ENCODE assay signal across 1 cellular context in genomic region chr6:75266716-75267291, GRCh38.
TF ChIP-seq lines count a peak whose summit lies in the region.

No MANE protein-coding gene starts in this region.

TF ChIP-seq in Ishikawa, 13 proteins besides CTCF, POLR2A, EP300 and RAD21 (continued from another document):
- TF ChIP-seq REST (IDR thresholded peaks at IDR 0.05; ENCODE audit: low read depth) (no peak), TAF1 (IDR thresholded peaks at IDR 0.05; ENCODE audit: low read depth) (no peak), TEAD4 (IDR thresholded peaks at IDR 0.05) (no peak), YY1 (IDR thresholded peaks at IDR 0.05; ENCODE audit: low read depth) (no peak)
